3 cellular contexts compared by ENCODE assay signal in genomic region chr7:27046854-27047549, GRCh38.
TF ChIP-seq lines count a peak whose summit lies in the region.

No MANE protein-coding gene starts in this region.

TF ChIP-seq in SK-N-SH, 30 proteins besides CTCF, POLR2A, EP300 and RAD21:
- TF ChIP-seq EZH2phosphoT487 (IDR thresholded peaks at IDR 0.05; ENCODE audit: borderline replicate concordance, low read depth) (no peak), RCOR1 (IDR thresholded peaks at IDR 0.05; ENCODE audit: low read length) (no peak), PBX3 (IDR thresholded peaks at IDR 0.05) (no peak), SMC3 (IDR thresholded peaks at IDR 0.05; ENCODE audit: low read depth, low read length) (no peak), MEF2A (IDR thresholded peaks at IDR 0.05; ENCODE audit: borderline replicate concordance, low read depth) (no peak), MXI1 (IDR thresholded peaks at IDR 0.05; ENCODE audit: low read depth, low read length) (no peak), NFIC (IDR thresholded peaks at IDR 0.05; ENCODE audit: borderline replicate concordance) (no peak), NRF1 (IDR thresholded peaks at IDR 0.05; ENCODE audit: low read depth, low read length) (no peak)
TF ChIP-seq in SK-N-SH: peak in this region for 0.

TF ChIP-seq in SK-N-SH treated with all-trans-retinoic acid at 6 μM for 48 hours, 23 proteins besides CTCF, POLR2A, EP300 and RAD21 (continues in another document):
- TF ChIP-seq ZNF8 (CRISPR knock-in tag; IDR thresholded peaks at IDR 0.05) (no peak), OSR1 (CRISPR knock-in tag; IDR thresholded peaks at IDR 0.05) (no peak), GLIS3 (CRISPR knock-in tag; IDR thresholded peaks at IDR 0.05) (no peak), SNAI2 (CRISPR knock-in tag; IDR thresholded peaks at IDR 0.05) (no peak), TCF4 (CRISPR knock-in tag; IDR thresholded peaks at IDR 0.05; ENCODE audit: borderline replicate concordance) (no peak), PATZ1 (CRISPR knock-in tag; IDR thresholded peaks at IDR 0.05; ENCODE audit: borderline replicate concordance) (no peak), ZC3H10 (CRISPR knock-in tag; IDR thresholded peaks at IDR 0.05) (no peak), POU6F1 (CRISPR knock-in tag; IDR thresholded peaks at IDR 0.05; ENCODE audit: borderline replicate concordance, low read depth) (no peak), PPARA (CRISPR knock-in tag; IDR thresholded peaks at IDR 0.05; ENCODE audit: borderline replicate concordance) (no peak), CSDC2 (CRISPR knock-in tag; IDR thresholded peaks at IDR 0.05) (no peak), ISL1 (CRISPR knock-in tag; IDR thresholded peaks at IDR 0.05) (no peak), CREB5 (CRISPR knock-in tag; IDR thresholded peaks at IDR 0.05; ENCODE audit: low read depth) (no peak), TSHZ2 (CRISPR knock-in tag; IDR thresholded peaks at IDR 0.05) (no peak), ZFP30 (CRISPR knock-in tag; IDR thresholded peaks at IDR 0.05) (no peak), ZNF565 (CRISPR knock-in tag; conservative IDR thresholded peaks at IDR 0.05; ENCODE audit: low read depth) (no peak), ARNTL (CRISPR knock-in tag; IDR thresholded peaks at IDR 0.05; ENCODE audit: borderline replicate concordance, low read depth) (no peak), BACH2 (CRISPR knock-in tag; IDR thresholded peaks at IDR 0.05; ENCODE audit: borderline replicate concordance) (no peak), ZNF70 (CRISPR knock-in tag; IDR thresholded peaks at IDR 0.05) (no peak)

TF ChIP-seq in endothelial cell of umbilical vein, 7 proteins besides CTCF, POLR2A, EP300 and RAD21:
- TF ChIP-seq FOS (IDR thresholded peaks at IDR 0.05; ENCODE audit: borderline replicate concordance, insufficient read depth, low read length) (peak; percentile 90), POLR2AphosphoS5 (IDR thresholded peaks at IDR 0.05; ENCODE audit: insufficient read depth, low read depth, low read length) (no peak), EZH2 (IDR thresholded peaks at IDR 0.05; ENCODE audit: borderline replicate concordance, low read depth, low read length, severe bottlenecking) (no peak), JUN (IDR thresholded peaks at IDR 0.05; ENCODE audit: borderline replicate concordance, insufficient read depth, insufficient read length, low read depth) (peak; percentile 69)
